Comparison of ENCODE assay signal across 11 cellular contexts in genomic region chr5:173984218-173984617, GRCh38. TPM values are rescaled to one million over a fixed set of nuclear protein-coding genes. Genes with fewer than 3 reads are reported as not detected.
A peak's percentile ranks its signal among the peaks of the same experiment; 100 is the strongest.
DNase-seq lines count a peak whose midpoint lies in the region; ATAC-seq and TF ChIP-seq lines count a peak whose summit lies in the region.
"Had no signal": no experiment of that assay in that cellular context is flagged by ENCODE, and none has a peak within 500 bp of the region (broad histone marks: within the 10 kb centered on the region; RNA-seq: fewer than 3 reads in every experiment).

No MANE protein-coding gene starts in this region.

- no peaks in the 10 kb centered on the region for H3K36me3 Mint-ChIP-seq in activated CD4-positive, alpha-beta memory T cell treated with anti-CD3 and anti-CD28 coated beads for 36 hours
- H3K36me3 Mint-ChIP-seq: CD4-positive, CD25-positive, alpha-beta regulatory T cell had no signal

- H3K79me2 ChIP-seq in SK-N-SH (ENCODE audit: insufficient read depth) = no peaks in the 10 kb centered on the region

- H3K4me1 ChIP-seq in SK-N-SH (ENCODE audit: control insufficient read depth in 1 of 2, insufficient read depth in 2 of 2, low read depth in 1 of 2, low read length in 1 of 2) = no peaks in the 10 kb centered on the region
- no peaks in the 10 kb centered on the region for H3K4me1 ChIP-seq in thyroid gland

- H3K9me3 Mint-ChIP-seq in activated CD4-positive, alpha-beta memory T cell treated with anti-CD3 and anti-CD28 coated beads for 36 hours = peaks cover 2% of the 10 kb centered on the region

- no peaks in the 10 kb centered on the region for H4K20me1 ChIP-seq in SK-N-SH (ENCODE audit: insufficient read depth)

- H3K4me3 ChIP-seq in SK-N-SH (ENCODE audit: low read depth in 2 of 2, low read length in 1 of 2) = peak overlapping the region in 1 of 2 experiments; percentile 12; a peak in 1 of 4 replicates
- no peak overlapping the region for H3K4me3 ChIP-seq in fibroblast of pulmonary artery (replicated peaks; ENCODE audit: low read depth, low read length)
- no peak overlapping the region for H3K4me3 ChIP-seq in thyroid gland (replicated peaks in 1 of 3)

- H3K4me3 Mint-ChIP-seq in activated CD4-positive, alpha-beta memory T cell treated with anti-CD3 and anti-CD28 coated beads for 36 hours = no peak overlapping the region
- H3K4me3 Mint-ChIP-seq: CD4-positive, CD25-positive, alpha-beta regulatory T cell had no signal

- no peaks in the 10 kb centered on the region for H3F3A ChIP-seq in SK-N-SH (replicated peaks; ENCODE audit: insufficient read depth)

- TF ChIP-seq RAD21 in SK-N-SH (IDR thresholded peaks at IDR 0.05; ENCODE audit: low read length) = peak; percentile 66

- H3K4me2 ChIP-seq in SK-N-SH = no peak overlapping the region

- no peak overlapping the region for H3K9ac ChIP-seq in SK-N-SH

- ATAC-seq in SK-N-SH treated with all-trans-retinoic acid at 6 μM for 48 hours (no peak), GM21825 (IDR thresholded peaks at IDR 0.05; ENCODE audit: unreplicated experiment) (no peak)

- H3K27me3 Mint-ChIP-seq in activated CD4-positive, alpha-beta memory T cell treated with anti-CD3 and anti-CD28 coated beads for 36 hours = peaks cover 18% of the 10 kb centered on the region

- POLR2A ChIA-PET in SK-N-SH (lab: Yijun Ruan, JAX) = no interaction called here
- POLR2A ChIA-PET in activated CD4-positive, alpha-beta memory T cell treated with anti-CD3 and anti-CD28 coated beads for 36 hours (lab: Charles Lee) = no interaction called here

- H3K9me2 ChIP-seq in SK-N-SH = no peaks in the 10 kb centered on the region

- H2AFZ ChIP-seq in SK-N-SH (ENCODE audit: low read depth) = no peak overlapping the region

- DNase-seq in SK-N-SH = peak; percentile 46
- DNase-seq in RPMI8226 = peak; percentile 47
- peak; percentile 41 for DNase-seq in fibroblast of pulmonary artery (ENCODE audit: low read depth)
- no peak for DNase-seq in thyroid gland
- no peak for DNase-seq in activated CD4-positive, alpha-beta memory T cell treated with anti-CD3 and anti-CD28 coated beads for 36 hours
- DNase-seq in NCI-H345 treated with DMSO at 0.1 percent for 48 hours (lab: John Stamatoyannopoulos, UW; ENCODE audit: unreplicated experiment) = no peak
- DNase-seq: CD4-positive, CD25-positive, alpha-beta regulatory T cell; NCI-H345; stimulated activated CD4-positive, alpha-beta T cell treated with anti-CD3 and anti-CD28 coated beads, Interleukin-4, amount 100 ng/mL, for 4 hours had no signal

- TF ChIP-seq CTCF in SK-N-SH (IDR thresholded peaks at IDR 0.05) (peak; percentile 35; the same call in 1 of the 2 replicates), fibroblast of pulmonary artery (IDR thresholded peaks at IDR 0.05; ENCODE audit: low read length, missing control alignments) (peak; percentile 45), thyroid gland (IDR thresholded peaks at IDR 0.05) (peak in 4 of 6 experiments; percentile 28 to 63 (median 47))

- 15% methylated on average over 4 of the region's 4 CpGs for WGBS in SK-N-SH (ENCODE audit: low lambda C conversion rate)
- WGBS in thyroid gland, 2 donors = 49 to 50% methylated on average over 4 of the region's 4 CpGs

- no peaks in the 10 kb centered on the region for H3K9me3 ChIP-seq in SK-N-SH
- no peaks in the 10 kb centered on the region for H3K9me3 ChIP-seq in thyroid gland

- H3K27me3 ChIP-seq in SK-N-SH (ENCODE audit: insufficient read depth) (peaks cover 15% of the 10 kb centered on the region; the same call in 1 of the 2 replicates), thyroid gland (no peaks in the 10 kb centered on the region)

- CTCF ChIA-PET in SK-N-SH (lab: Yijun Ruan, JAX) = interaction anchor here (0.7 to 2.9 kb wide), 14 partner anchors 9 to 411 kb away, joined by 3 to 17 read pairs (median 3); no protein-coding TSS in a partner anchor
- CTCF ChIA-PET in activated CD4-positive, alpha-beta memory T cell treated with anti-CD3 and anti-CD28 coated beads for 36 hours (lab: Charles Lee) = interaction anchor here (1.5 kb wide), 1 partner anchor 11 kb away, joined by 4 read pairs; no protein-coding TSS in a partner anchor

- no peak overlapping the region for H3K27ac Mint-ChIP-seq in activated CD4-positive, alpha-beta memory T cell treated with anti-CD3 and anti-CD28 coated beads for 36 hours
- H3K27ac Mint-ChIP-seq: CD4-positive, CD25-positive, alpha-beta regulatory T cell had no signal

- H3K36me3 ChIP-seq in SK-N-SH (replicated peaks in 1 of 2; ENCODE audit: control insufficient read depth in 1 of 2, insufficient read depth in 2 of 2, low read length in 1 of 2) (no peaks in the 10 kb centered on the region), thyroid gland (no peaks in the 10 kb centered on the region)

- H3K27ac ChIP-seq in SK-N-SH (ENCODE audit: low read depth in 2 of 2, low read length in 1 of 2) = no peak overlapping the region
- no peak overlapping the region for H3K27ac ChIP-seq in thyroid gland

- intact Hi-C loops in thyroid gland (cut with DNase I) = no loop called here
- intact Hi-C loops in activated CD4-positive, alpha-beta memory T cell treated with anti-CD3 and anti-CD28 coated beads for 36 hours (cut with micrococcal nuclease) = no loop called here

- H3K4me1 Mint-ChIP-seq in activated CD4-positive, alpha-beta memory T cell treated with anti-CD3 and anti-CD28 coated beads for 36 hours (ENCODE audit: low read depth) = no peaks in the 10 kb centered on the region
- H3K4me1 Mint-ChIP-seq: CD4-positive, CD25-positive, alpha-beta regulatory T cell had no signal

- TF ChIP-seq EP300 in SK-N-SH (IDR thresholded peaks at IDR 0.05; ENCODE audit: borderline replicate concordance in 1 of 2, low read depth in 1 of 2, low read length in 1 of 2) = no peak

- no peak for TF ChIP-seq POLR2A in thyroid gland (IDR thresholded peaks at IDR 0.05)

TF ChIP-seq in SK-N-SH, 30 proteins besides CTCF, POLR2A, EP300 and RAD21:
- TF ChIP-seq SMC3 (IDR thresholded peaks at IDR 0.05; ENCODE audit: low read depth, low read length) = peak; percentile 43
- TF ChIP-seq SIN3A (IDR thresholded peaks at IDR 0.05; ENCODE audit: borderline replicate concordance, low read depth, low read length) = no peak
- TF ChIP-seq FOXJ3 (CRISPR knock-in tag; IDR thresholded peaks at IDR 0.05) = no peak

TF ChIP-seq in SK-N-SH treated with all-trans-retinoic acid at 6 μM for 48 hours, 23 proteins besides CTCF, POLR2A, EP300 and RAD21:
- TF ChIP-seq GLIS3 (CRISPR knock-in tag; IDR thresholded peaks at IDR 0.05) (no peak), OSR1 (CRISPR knock-in tag; IDR thresholded peaks at IDR 0.05) (no peak), ZNF70 (CRISPR knock-in tag; IDR thresholded peaks at IDR 0.05) (no peak), TOX (CRISPR knock-in tag; IDR thresholded peaks at IDR 0.05; ENCODE audit: borderline replicate concordance) (no peak), ISL1 (CRISPR knock-in tag; IDR thresholded peaks at IDR 0.05) (no peak), RARB (CRISPR knock-in tag; IDR thresholded peaks at IDR 0.05) (no peak)

RNA-seq across cellular contexts. Expression of gene C5orf47, which starts 4.8 kb away (rescaled TPM):
- polyA plus RNA-seq in SK-N-SH (2012; rRNA removed) = not detected in 2 replicates
- polyA plus RNA-seq in SK-N-SH (2012; cell fraction: cytosol; rRNA removed) = not detected in 2 replicates
- not detected in 2 replicates for polyA plus RNA-seq in SK-N-SH (2012; cell fraction: nucleus; rRNA removed)
- under 1 TPM in 2 of 4 donors, not detected in 2; 0.13 to 0.22 TPM for total RNA-seq in thyroid gland
- total RNA-seq in activated CD4-positive, alpha-beta memory T cell treated with anti-CD3 and anti-CD28 coated beads for 36 hours = not detected
- total RNA-seq: CD4-positive, CD25-positive, alpha-beta regulatory T cell had no signal
- polyA plus RNA-seq: CD4-positive, CD25-positive, alpha-beta regulatory T cell had no signal

Comparison
In these comparisons a context has a peak if more than half of its experiments do, and no peak if none do; other contexts are left out.
1. DNase-seq: peak in SK-N-SH (single experiment), RPMI8226 (single experiment) and fibroblast of pulmonary artery (single experiment); none in thyroid gland (0 of 2), activated CD4-positive, alpha-beta memory T cell treated with anti-CD3 and anti-CD28 coated beads for 36 hours (single experiment) and NCI-H345 treated with DMSO at 0.1 percent for 48 hours (single experiment).
2. Peak in every context shown above with its lines, with median percentiles within 50 percentile points of each other: CTCF ChIP-seq.